In genomic region chr3:138914870-138915502, GRCh38 we compare ENCODE assay signal across 1 cellular context.
A peak's percentile ranks its signal among the peaks of the same experiment; 100 is the strongest.
TF ChIP-seq lines count a peak whose summit lies in the region.

No MANE protein-coding gene starts in this region.

TF ChIP-seq in K562, 482 proteins besides CTCF, POLR2A, EP300 and RAD21 (continued from another document and continues in another):
- TF ChIP-seq AFF1 (IDR thresholded peaks at IDR 0.05; ENCODE audit: low read depth in 1 of 2, partially characterized antibody in 2 of 2) = peak in 1 of 2 experiments; percentile 21
- no peak for TF ChIP-seq ZNF354B (CRISPR knock-in tag; IDR thresholded peaks at IDR 0.05)
- no peak for TF ChIP-seq ZNF398 (CRISPR knock-in tag; IDR thresholded peaks at IDR 0.05)
- no peak for TF ChIP-seq PHF21A (IDR thresholded peaks at IDR 0.05; ENCODE audit: borderline replicate concordance, low read depth)
- no peak for TF ChIP-seq BMI1 (IDR thresholded peaks at IDR 0.05; ENCODE audit: low read length)
- TF ChIP-seq ATF1 (CRISPR knock-in tag; IDR thresholded peaks at IDR 0.05) = no peak
- no peak for TF ChIP-seq ATF1 (tag; IDR thresholded peaks at IDR 0.05)
- no peak for TF ChIP-seq HMGN3 (IDR thresholded peaks at IDR 0.05; ENCODE audit: borderline replicate concordance, extremely low read depth, insufficient read length, low read depth, low read length)
- TF ChIP-seq PBX2 (CRISPR knock-in tag; IDR thresholded peaks at IDR 0.05; ENCODE audit: low read depth) = no peak
- 0 out of 2 replicates have a peak, but pooled peaks have one; percentile 12 for TF ChIP-seq PBX2 (tag; conservative IDR thresholded peaks at IDR 0.05; ENCODE audit: low read depth)
- TF ChIP-seq PML (IDR thresholded peaks at IDR 0.05; ENCODE audit: low read length) = no peak
- no peak for TF ChIP-seq RREB1 (CRISPR knock-in tag; IDR thresholded peaks at IDR 0.05)
- TF ChIP-seq ZNF175 (CRISPR knock-in tag; IDR thresholded peaks at IDR 0.05; ENCODE audit: low read depth) = no peak; the same call in 1 of the 2 replicates
- no peak for TF ChIP-seq COPS2 (conservative IDR thresholded peaks at IDR 0.05)
- TF ChIP-seq BRD4 (IDR thresholded peaks at IDR 0.05) = no peak
- no peak for TF ChIP-seq NR4A1 (CRISPR knock-in tag; IDR thresholded peaks at IDR 0.05)
- TF ChIP-seq NR4A1 (tag; IDR thresholded peaks at IDR 0.05) = no peak
- TF ChIP-seq SAP30 (IDR thresholded peaks at IDR 0.05; ENCODE audit: borderline replicate concordance, insufficient read depth, low read depth, low read length, poor library complexity, severe bottlenecking) = no peak
- TF ChIP-seq CCAR2 (IDR thresholded peaks at IDR 0.05; ENCODE audit: low read depth, low read length) = no peak
- TF ChIP-seq POLR3A (IDR thresholded peaks at IDR 0.05; ENCODE audit: borderline replicate concordance, extremely low read depth, insufficient read depth, insufficient read length) = no peak
- no peak for TF ChIP-seq ZNF507 (tag; conservative IDR thresholded peaks at IDR 0.05)
- no peak for TF ChIP-seq CHD2 (IDR thresholded peaks at IDR 0.05; ENCODE audit: low read depth, low read length)
- TF ChIP-seq ZNF212 (CRISPR knock-in tag; IDR thresholded peaks at IDR 0.05) = no peak
- TF ChIP-seq KDM4B (IDR thresholded peaks at IDR 0.05; ENCODE audit: borderline replicate concordance in 2 of 2, low read depth in 1 of 2) = no peak
- no peak for TF ChIP-seq MIER1 (IDR thresholded peaks at IDR 0.05; ENCODE audit: low read depth)
- no peak for TF ChIP-seq ZNF41 (CRISPR knock-in tag; conservative IDR thresholded peaks at IDR 0.05)
- TF ChIP-seq SMARCE1 (IDR thresholded peaks at IDR 0.05) = peak; percentile 83
- TF ChIP-seq SMC3 (conservative IDR thresholded peaks at IDR 0.05; ENCODE audit: insufficient read depth, low read depth, low read length) = no peak
- TF ChIP-seq RBM15 (IDR thresholded peaks at IDR 0.05; ENCODE audit: insufficient read depth, low read length) = no peak
- no peak for TF ChIP-seq DLX4 (CRISPR knock-in tag; IDR thresholded peaks at IDR 0.05)
- no peak for TF ChIP-seq ZNF76 (CRISPR knock-in tag; IDR thresholded peaks at IDR 0.05; ENCODE audit: borderline replicate concordance)
- no peak for TF ChIP-seq ZNF407 (IDR thresholded peaks at IDR 0.05; ENCODE audit: low read depth)
